1 cellular context compared by ENCODE assay signal in genomic region chr1:227938276-227938675, GRCh38.
TF ChIP-seq lines count a peak whose summit lies in the region.

No MANE protein-coding gene starts in this region.

TF ChIP-seq in IMR-90, 13 proteins besides CTCF, POLR2A, EP300 and RAD21:
- TF ChIP-seq, protein P1, sequence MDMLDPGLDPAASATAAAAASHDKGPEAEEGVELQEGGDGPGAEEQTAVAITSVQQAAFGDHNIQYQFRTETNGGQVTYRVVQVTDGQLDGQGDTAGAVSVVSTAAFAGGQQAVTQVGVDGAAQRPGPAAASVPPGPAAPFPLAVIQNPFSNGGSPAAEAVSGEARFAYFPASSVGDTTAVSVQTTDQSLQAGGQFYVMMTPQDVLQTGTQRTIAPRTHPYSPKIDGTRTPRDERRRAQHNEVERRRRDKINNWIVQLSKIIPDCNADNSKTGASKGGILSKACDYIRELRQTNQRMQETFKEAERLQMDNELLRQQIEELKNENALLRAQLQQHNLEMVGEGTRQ (IDR thresholded peaks at IDR 0.05; ENCODE audit: low read depth, low read length), result no peak
- no peak for TF ChIP-seq FOS (IDR thresholded peaks at IDR 0.05; ENCODE audit: low read depth, low read length)
- TF ChIP-seq CHD1 (IDR thresholded peaks at IDR 0.05; ENCODE audit: low read depth, low read length), result no peak
- TF ChIP-seq ELK1 (IDR thresholded peaks at IDR 0.05; ENCODE audit: borderline replicate concordance, low read depth, low read length), result no peak
- TF ChIP-seq RCOR1 (IDR thresholded peaks at IDR 0.05; ENCODE audit: insufficient replicate concordance, low read length), result no peak
- no peak for TF ChIP-seq MAFK (IDR thresholded peaks at IDR 0.05; ENCODE audit: low read depth, low read length)
- TF ChIP-seq MXI1 (IDR thresholded peaks at IDR 0.05; ENCODE audit: borderline replicate concordance, low read depth, low read length), result no peak
- no peak for TF ChIP-seq RFX5 (IDR thresholded peaks at IDR 0.05; ENCODE audit: low read depth, low read length)
- TF ChIP-seq MAZ (IDR thresholded peaks at IDR 0.05; ENCODE audit: borderline replicate concordance, low read depth, low read length), result no peak
- no peak for TF ChIP-seq NFE2L2 (IDR thresholded peaks at IDR 0.05; ENCODE audit: low read depth, low read length)
- TF ChIP-seq SMC3 (IDR thresholded peaks at IDR 0.05; ENCODE audit: low read depth, low read length), result no peak
- no peak for TF ChIP-seq BHLHE40 (IDR thresholded peaks at IDR 0.05; ENCODE audit: low read depth, low read length)
- TF ChIP-seq CEBPB (IDR thresholded peaks at IDR 0.05; ENCODE audit: low read depth, low read length), result no peak
